Comparison of ENCODE assay signal across 1 cellular context in genomic region chr17:661509-661908, GRCh38.
TF ChIP-seq lines count a peak whose summit lies in the region.

No MANE protein-coding gene starts in this region.

TF ChIP-seq in H1, 55 proteins besides CTCF, POLR2A, EP300 and RAD21:
- TF ChIP-seq TEAD4 (IDR thresholded peaks at IDR 0.05; ENCODE audit: low read depth, low read length) = no peak
- TF ChIP-seq ASH2L (IDR thresholded peaks at IDR 0.05; ENCODE audit: low read length) = no peak
- no peak for TF ChIP-seq NANOG (IDR thresholded peaks at IDR 0.05; ENCODE audit: insufficient read depth, low read depth, low read length, poor library complexity, severe bottlenecking)
- no peak for TF ChIP-seq EGR1 (IDR thresholded peaks at IDR 0.05; ENCODE audit: borderline replicate concordance, low read depth, low read length)
- no peak for TF ChIP-seq CHD7 (IDR thresholded peaks at IDR 0.05; ENCODE audit: insufficient replicate concordance, low read length)
- TF ChIP-seq ATF3 (IDR thresholded peaks at IDR 0.05; ENCODE audit: insufficient read depth, low read depth, low read length) = no peak
- no peak for TF ChIP-seq ATF2 (IDR thresholded peaks at IDR 0.05; ENCODE audit: low read length)
- TF ChIP-seq SAP30 (IDR thresholded peaks at IDR 0.05; ENCODE audit: insufficient read depth, insufficient replicate concordance, low read length) = no peak
- no peak for TF ChIP-seq CEBPB (IDR thresholded peaks at IDR 0.05; ENCODE audit: low read depth, low read length)
- no peak for TF ChIP-seq E2F6 (IDR thresholded peaks at IDR 0.05)
- TF ChIP-seq SUZ12 (IDR thresholded peaks at IDR 0.05; ENCODE audit: low read length) = no peak
- TF ChIP-seq CBX8 (IDR thresholded peaks at IDR 0.05; ENCODE audit: borderline replicate concordance, low read depth, low read length) = no peak
